Comparison of ENCODE assay signal across 1 cellular context in genomic region chr9:97516111-97516510, GRCh38.
TF ChIP-seq lines count a peak whose summit lies in the region.

No MANE protein-coding gene starts in this region.

TF ChIP-seq in GM23338, 12 proteins besides CTCF, POLR2A, EP300 and RAD21 (continued from another document):
- TF ChIP-seq, protein P1, sequence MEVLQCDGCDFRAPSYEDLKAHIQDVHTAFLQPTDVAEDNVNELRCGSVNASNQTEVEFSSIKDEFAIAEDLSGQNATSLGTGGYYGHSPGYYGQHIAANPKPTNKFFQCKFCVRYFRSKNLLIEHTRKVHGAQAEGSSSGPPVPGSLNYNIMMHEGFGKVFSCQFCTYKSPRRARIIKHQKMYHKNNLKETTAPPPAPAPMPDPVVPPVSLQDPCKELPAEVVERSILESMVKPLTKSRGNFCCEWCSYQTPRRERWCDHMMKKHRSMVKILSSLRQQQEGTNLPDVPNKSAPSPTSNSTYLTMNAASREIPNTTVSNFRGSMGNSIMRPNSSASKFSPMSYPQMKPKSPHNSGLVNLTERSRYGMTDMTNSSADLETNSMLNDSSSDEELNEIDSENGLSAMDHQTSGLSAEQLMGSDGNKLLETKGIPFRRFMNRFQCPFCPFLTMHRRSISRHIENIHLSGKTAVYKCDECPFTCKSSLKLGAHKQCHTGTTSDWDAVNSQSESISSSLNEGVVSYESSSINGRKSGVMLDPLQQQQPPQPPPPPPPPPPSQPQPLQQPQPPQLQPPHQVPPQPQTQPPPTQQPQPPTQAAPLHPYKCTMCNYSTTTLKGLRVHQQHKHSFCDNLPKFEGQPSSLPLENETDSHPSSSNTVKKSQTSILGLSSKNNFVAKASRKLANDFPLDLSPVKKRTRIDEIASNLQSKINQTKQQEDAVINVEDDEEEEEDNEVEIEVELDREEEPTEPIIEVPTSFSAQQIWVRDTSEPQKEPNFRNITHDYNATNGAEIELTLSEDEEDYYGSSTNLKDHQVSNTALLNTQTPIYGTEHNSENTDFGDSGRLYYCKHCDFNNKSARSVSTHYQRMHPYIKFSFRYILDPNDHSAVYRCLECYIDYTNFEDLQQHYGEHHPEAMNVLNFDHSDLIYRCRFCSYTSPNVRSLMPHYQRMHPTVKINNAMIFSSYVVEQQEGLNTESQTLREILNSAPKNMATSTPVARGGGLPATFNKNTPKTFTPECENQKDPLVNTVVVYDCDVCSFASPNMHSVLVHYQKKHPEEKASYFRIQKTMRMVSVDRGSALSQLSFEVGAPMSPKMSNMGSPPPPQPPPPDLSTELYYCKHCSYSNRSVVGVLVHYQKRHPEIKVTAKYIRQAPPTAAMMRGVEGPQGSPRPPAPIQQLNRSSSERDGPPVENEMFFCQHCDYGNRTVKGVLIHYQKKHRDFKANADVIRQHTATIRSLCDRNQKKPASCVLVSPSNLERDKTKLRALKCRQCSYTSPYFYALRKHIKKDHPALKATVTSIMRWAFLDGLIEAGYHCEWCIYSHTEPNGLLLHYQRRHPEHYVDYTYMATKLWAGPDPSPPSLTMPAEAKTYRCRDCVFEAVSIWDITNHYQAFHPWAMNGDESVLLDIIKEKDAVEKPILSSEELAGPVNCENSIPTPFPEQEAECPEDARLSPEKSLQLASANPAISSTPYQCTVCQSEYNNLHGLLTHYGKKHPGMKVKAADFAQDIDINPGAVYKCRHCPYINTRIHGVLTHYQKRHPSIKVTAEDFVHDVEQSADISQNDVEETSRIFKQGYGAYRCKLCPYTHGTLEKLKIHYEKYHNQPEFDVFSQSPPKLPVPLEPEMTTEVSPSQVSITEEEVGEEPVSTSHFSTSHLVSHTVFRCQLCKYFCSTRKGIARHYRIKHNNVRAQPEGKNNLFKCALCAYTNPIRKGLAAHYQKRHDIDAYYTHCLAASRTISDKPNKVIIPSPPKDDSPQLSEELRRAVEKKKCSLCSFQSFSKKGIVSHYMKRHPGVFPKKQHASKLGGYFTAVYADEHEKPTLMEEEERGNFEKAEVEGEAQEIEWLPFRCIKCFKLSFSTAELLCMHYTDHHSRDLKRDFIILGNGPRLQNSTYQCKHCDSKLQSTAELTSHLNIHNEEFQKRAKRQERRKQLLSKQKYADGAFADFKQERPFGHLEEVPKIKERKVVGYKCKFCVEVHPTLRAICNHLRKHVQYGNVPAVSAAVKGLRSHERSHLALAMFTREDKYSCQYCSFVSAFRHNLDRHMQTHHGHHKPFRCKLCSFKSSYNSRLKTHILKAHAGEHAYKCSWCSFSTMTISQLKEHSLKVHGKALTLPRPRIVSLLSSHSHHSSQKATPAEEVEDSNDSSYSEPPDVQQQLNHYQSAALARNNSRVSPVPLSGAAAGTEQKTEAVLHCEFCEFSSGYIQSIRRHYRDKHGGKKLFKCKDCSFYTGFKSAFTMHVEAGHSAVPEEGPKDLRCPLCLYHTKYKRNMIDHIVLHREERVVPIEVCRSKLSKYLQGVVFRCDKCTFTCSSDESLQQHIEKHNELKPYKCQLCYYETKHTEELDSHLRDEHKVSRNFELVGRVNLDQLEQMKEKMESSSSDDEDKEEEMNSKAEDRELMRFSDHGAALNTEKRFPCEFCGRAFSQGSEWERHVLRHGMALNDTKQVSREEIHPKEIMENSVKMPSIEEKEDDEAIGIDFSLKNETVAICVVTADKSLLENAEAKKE (CRISPR knock-in tag; IDR thresholded peaks at IDR 0.05), result no peak
- TF ChIP-seq NANOG (IDR thresholded peaks at IDR 0.05; ENCODE audit: borderline replicate concordance) (no peak), ZNF331 (CRISPR knock-in tag; IDR thresholded peaks at IDR 0.05; ENCODE audit: low read depth) (no peak), EZH2 (IDR thresholded peaks at IDR 0.05; ENCODE audit: low read depth, unreplicated experiment) (no peak), POLR2AphosphoS5 (IDR thresholded peaks at IDR 0.05; ENCODE audit: low read depth) (no peak)
- TF ChIP-seq, protein P2, sequence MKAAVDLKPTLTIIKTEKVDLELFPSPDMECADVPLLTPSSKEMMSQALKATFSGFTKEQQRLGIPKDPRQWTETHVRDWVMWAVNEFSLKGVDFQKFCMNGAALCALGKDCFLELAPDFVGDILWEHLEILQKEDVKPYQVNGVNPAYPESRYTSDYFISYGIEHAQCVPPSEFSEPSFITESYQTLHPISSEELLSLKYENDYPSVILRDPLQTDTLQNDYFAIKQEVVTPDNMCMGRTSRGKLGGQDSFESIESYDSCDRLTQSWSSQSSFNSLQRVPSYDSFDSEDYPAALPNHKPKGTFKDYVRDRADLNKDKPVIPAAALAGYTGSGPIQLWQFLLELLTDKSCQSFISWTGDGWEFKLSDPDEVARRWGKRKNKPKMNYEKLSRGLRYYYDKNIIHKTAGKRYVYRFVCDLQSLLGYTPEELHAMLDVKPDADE (IDR thresholded peaks at IDR 0.05), result no peak
